In genomic region chr12:99253068-99253467, GRCh38 we compare ENCODE assay signal across 13 cellular contexts.
DNase-seq lines count a peak whose midpoint lies in the region; ATAC-seq, FAIRE-seq and TF ChIP-seq lines count a peak whose summit lies in the region.
"Had no signal": no experiment of that assay in that cellular context is flagged by ENCODE, and none has a peak within 500 bp of the region (broad histone marks: within the 10 kb centered on the region; RNA-seq: fewer than 3 reads in every experiment).

No MANE protein-coding gene starts in this region.

- no peaks in the 10 kb centered on the region for H3K36me3 Mint-ChIP-seq in effector memory CD8-positive, alpha-beta T cell (ENCODE audit: insufficient read depth)
- H3K36me3 Mint-ChIP-seq in HFFc6 (ENCODE audit: low read depth) = peaks cover 7% of the 10 kb centered on the region

- H3K9me3 ChIP-seq in kidney (ENCODE audit: control insufficient read depth in 1 of 2, low read length in 2 of 2) = no peaks in the 10 kb centered on the region
- no peaks in the 10 kb centered on the region for H3K9me3 ChIP-seq in body of pancreas
- H3K9me3 ChIP-seq: left lung had no signal

- intact Hi-C loops in kidney (cut with DNase I) (no loop called here), body of pancreas (cut with DNase I) (no loop called here)

- no peaks in the 10 kb centered on the region for H3K27me3 Mint-ChIP-seq in effector memory CD8-positive, alpha-beta T cell
- no peaks in the 10 kb centered on the region; the same call in 1 of the 2 replicates for H3K27me3 Mint-ChIP-seq in HFFc6 (ENCODE audit: insufficient read depth)

- H3K27me3 ChIP-seq in body of pancreas = no peaks in the 10 kb centered on the region
- H3K27me3 ChIP-seq: left lung had no signal

- DNase-seq in DMS53 (lab: John Stamatoyannopoulos, UW) (peak; percentile 78), OCI-M1 (lab: John Stamatoyannopoulos, UW) (peak; percentile 1), kidney (no peak), middle frontal gyrus (ENCODE audit: extremely low spot score, low spot score) (no peak), body of pancreas (no peak), HFFc6 (no peak)
- DNase-seq in effector memory CD8-positive, alpha-beta T cell = no peak
- DNase-seq: activated T-cell treated with anti-CD3 and anti-CD28 coated beads, Interleukin-2, amount 50 U/mL, for 48 hours; DND-41; foreskin melanocyte; left lung; RPMI8226 had no signal

- no peak for FAIRE-seq in kidney (lab: Jason Lieb, UNC)

- H3K36me3 ChIP-seq in kidney (ENCODE audit: control insufficient read depth in 1 of 2, insufficient read depth in 2 of 2, low read length in 2 of 2) = no peaks in the 10 kb centered on the region
- no peaks in the 10 kb centered on the region for H3K36me3 ChIP-seq in body of pancreas (replicated peaks in 1 of 2; ENCODE audit: insufficient read depth in 1 of 2, low read depth in 2 of 2)
- H3K36me3 ChIP-seq: left lung had no signal

- peak; percentile 23 for TF ChIP-seq CTCF in kidney (IDR thresholded peaks at IDR 0.05; ENCODE audit: borderline replicate concordance, extremely low read depth, insufficient read depth)
- TF ChIP-seq CTCF in body of pancreas (IDR thresholded peaks at IDR 0.05) = no peak
- no peak for TF ChIP-seq CTCF in HFFc6 (IDR thresholded peaks at IDR 0.05)

- H3K27ac ChIP-seq in kidney (ENCODE audit: low read depth in 2 of 2, low read length in 2 of 2) (no peak overlapping the region), body of pancreas (no peak overlapping the region)
- H3K27ac ChIP-seq: left lung had no signal

- no peak overlapping the region for H3K4me3 Mint-ChIP-seq in effector memory CD8-positive, alpha-beta T cell
- no peak overlapping the region for H3K4me3 Mint-ChIP-seq in HFFc6

- H3K4me3 ChIP-seq in kidney (ENCODE audit: low read length in 2 of 2) = no peak overlapping the region
- H3K4me3 ChIP-seq in body of pancreas = no peak overlapping the region
- H3K4me3 ChIP-seq: left lung had no signal

- no peak overlapping the region for H3K27ac Mint-ChIP-seq in effector memory CD8-positive, alpha-beta T cell
- H3K27ac Mint-ChIP-seq in HFFc6 = no peak overlapping the region

- H3K4me1 ChIP-seq in kidney (ENCODE audit: control insufficient read depth in 1 of 2, insufficient read depth in 1 of 2, low read depth in 1 of 2, low read length in 2 of 2) = no peaks in the 10 kb centered on the region
- no peaks in the 10 kb centered on the region for H3K4me1 ChIP-seq in body of pancreas
- H3K4me1 ChIP-seq: left lung had no signal

- ATAC-seq in GM18868 (IDR thresholded peaks at IDR 0.05; ENCODE audit: unreplicated experiment) (peak; percentile 53), body of pancreas (no peak)
- no peak for ATAC-seq in effector memory CD8-positive, alpha-beta T cell (replicated peaks)
- ATAC-seq: left lung had no signal

- TF ChIP-seq POLR2A in body of pancreas (IDR thresholded peaks at IDR 0.05) = no peak

- no peaks in the 10 kb centered on the region for H3K4me1 Mint-ChIP-seq in effector memory CD8-positive, alpha-beta T cell (ENCODE audit: low read depth in 2 of 2)
- H3K4me1 Mint-ChIP-seq in HFFc6 (ENCODE audit: low read depth) = no peaks in the 10 kb centered on the region

- H3K9me3 Mint-ChIP-seq in effector memory CD8-positive, alpha-beta T cell = peaks cover 8 to 20% of the 10 kb centered on the region in 2 donors
- H3K9me3 Mint-ChIP-seq in HFFc6 = peaks cover 50% of the 10 kb centered on the region

- 60 to 88% methylated on average over 3 of the region's 3 CpGs for WGBS in body of pancreas, 2 donors

- no peak overlapping the region for H3K9ac ChIP-seq in kidney (ENCODE audit: low read length in 2 of 2)

Comparison
In these comparisons a context has a peak if more than half of its experiments do, and no peak if none do; other contexts are left out.
1. DNase-seq: peak in DMS53 (single experiment) and OCI-M1 (single experiment); none in kidney (single experiment), middle frontal gyrus (single experiment), effector memory CD8-positive, alpha-beta T cell (0 of 3), body of pancreas (0 of 4) and HFFc6 (single experiment).